14 cellular contexts compared by ENCODE assay signal in the genomic region with DNA sequence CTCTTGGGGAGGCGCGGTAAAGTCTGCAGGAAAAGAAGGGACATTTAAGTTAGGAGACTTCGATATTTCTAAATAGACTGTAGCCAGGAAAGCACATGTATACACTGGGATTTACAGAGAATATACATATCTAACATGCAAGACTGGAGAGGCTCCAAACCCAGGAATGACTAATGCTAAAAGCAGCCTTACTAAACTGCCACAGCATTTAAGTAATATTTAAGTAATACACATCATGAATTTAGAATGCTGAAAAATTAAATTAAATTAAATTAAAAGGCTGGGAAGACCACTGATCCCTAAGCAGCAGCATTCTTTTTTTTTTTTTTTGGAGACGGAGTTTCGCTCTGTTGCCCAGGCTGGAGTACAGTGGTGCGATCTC.
DNase-seq lines count a peak whose midpoint lies in the region; ATAC-seq and TF ChIP-seq lines count a peak whose summit lies in the region.
"Had no signal": no experiment of that assay in that cellular context is flagged by ENCODE, and none has a peak within 500 bp of the region (broad histone marks: within the 10 kb centered on the region; RNA-seq: fewer than 3 reads in every experiment).

No MANE protein-coding gene starts in this region.

- H3K4me3 ChIP-seq in brain microvascular endothelial cell (ENCODE audit: low read depth, low read length) (no peak overlapping the region), left lung (no peak overlapping the region), prostate gland (no peak overlapping the region), right cardiac atrium (ENCODE audit: low read length) (no peak overlapping the region)
- H3K4me3 ChIP-seq: mucosa of descending colon had no signal

- intact Hi-C loops in left lung (cut with DNase I) (no loop called here), prostate gland (cut with DNase I) (no loop called here), right cardiac atrium (cut with DNase I) (loop anchor here in 1 of 4 donors (10.0 kb wide), 1 partner anchor 145 kb away; no protein-coding TSS in a partner anchor)

- H3K36me3 ChIP-seq in brain microvascular endothelial cell (replicated peaks), result no peaks in the 10 kb centered on the region
- H3K36me3 ChIP-seq in left lung, result no peaks in the 10 kb centered on the region
- no peaks in the 10 kb centered on the region for H3K36me3 ChIP-seq in prostate gland

- peak; percentile 32 for DNase-seq in HT1080 (ENCODE audit: low read depth)
- peak; percentile 57 for DNase-seq in brain microvascular endothelial cell
- DNase-seq in left lung, result no peak
- DNase-seq in prostate gland (ENCODE audit: low spot score), result no peak
- no peak for DNase-seq in right cardiac atrium
- DNase-seq: activated CD4-positive, alpha-beta T cell treated with anti-CD3 and anti-CD28 coated beads for 36 hours; activated CD8-positive, alpha-beta memory T cell treated with anti-CD3 and anti-CD28 coated beads, Interleukin-2, amount 50 U/mL, for 48 hours; activated naive CD4-positive, alpha-beta T cell treated with anti-CD3 and anti-CD28 coated beads, Interleukin-2, amount 10 ng/mL, durations not matched to agents 7 days and 5 days; head of caudate nucleus; SHP77 treated with DMSO at 0.1 percent for 48 hours had no signal

- H3K27ac ChIP-seq in 22Rv1 (peak overlapping the region; percentile 84), brain microvascular endothelial cell (no peak overlapping the region), left lung (peak overlapping the region; percentile 4 to 80), prostate gland (no peak overlapping the region), right cardiac atrium (ENCODE audit: low read length) (no peak overlapping the region)

- ATAC-seq in left lung (no peak), HG03045 (IDR thresholded peaks at IDR 0.05; ENCODE audit: unreplicated experiment) (no peak), HG03520 (IDR thresholded peaks at IDR 0.05; ENCODE audit: unreplicated experiment) (no peak), right cardiac atrium (no peak)
- ATAC-seq: activated CD4-positive, alpha-beta T cell treated with anti-CD3 and anti-CD28 coated beads for 36 hours had no signal

- in situ Hi-C loops in brain microvascular endothelial cell (cut with HindIII; ENCODE audit: low pct_ligation_motif_present, low sequenced_read_pairs), result no loop called here

- no peaks in the 10 kb centered on the region for H3K9me3 ChIP-seq in left lung
- H3K9me3 ChIP-seq in prostate gland, result no peaks in the 10 kb centered on the region
- no peaks in the 10 kb centered on the region for H3K9me3 ChIP-seq in right cardiac atrium (ENCODE audit: control insufficient read depth, low read length)
- H3K9me3 ChIP-seq: mucosa of descending colon had no signal

- TF ChIP-seq CTCF in 22Rv1 (IDR thresholded peaks at IDR 0.05), result no peak
- TF ChIP-seq CTCF in brain microvascular endothelial cell (IDR thresholded peaks at IDR 0.05; ENCODE audit: low read depth, low read length, missing control alignments), result no peak
- no peak for TF ChIP-seq CTCF in left lung (IDR thresholded peaks at IDR 0.05)
- no peak for TF ChIP-seq CTCF in prostate gland (IDR thresholded peaks at IDR 0.05)

- no peaks in the 10 kb centered on the region for H3K27me3 ChIP-seq in brain microvascular endothelial cell (replicated peaks)
- no peaks in the 10 kb centered on the region for H3K27me3 ChIP-seq in left lung
- no peaks in the 10 kb centered on the region for H3K27me3 ChIP-seq in prostate gland (replicated peaks; ENCODE audit: insufficient read depth)
- no peaks in the 10 kb centered on the region for H3K27me3 ChIP-seq in right cardiac atrium (ENCODE audit: control insufficient read depth, insufficient read depth)

- H3K4me1 ChIP-seq in left lung (peaks cover 0 to 5% of the 10 kb centered on the region in 2 donors), prostate gland (replicated peaks) (no peaks in the 10 kb centered on the region), right cardiac atrium (ENCODE audit: control insufficient read depth, insufficient read depth, low read length) (no peaks in the 10 kb centered on the region)

- no peak for TF ChIP-seq POLR2A in prostate gland (IDR thresholded peaks at IDR 0.05)

- 95% methylated on average over 6 of the region's 6 CpGs for WGBS in prostate gland
- WGBS in right cardiac atrium, result 97% methylated on average over 6 of the region's 6 CpGs

Comparison
In these comparisons a context has a peak if more than half of its experiments do, and no peak if none do; other contexts are left out.
1. H3K27ac ChIP-seq: peak in 22Rv1 (single experiment) and left lung (2 of 2); none in brain microvascular endothelial cell (single experiment), prostate gland (0 of 2) and right cardiac atrium (single experiment).
2. DNase-seq: peak in HT1080 (single experiment) and brain microvascular endothelial cell (single experiment); none in left lung (0 of 2), prostate gland (single experiment) and right cardiac atrium (0 of 3).